In the genomic region with DNA sequence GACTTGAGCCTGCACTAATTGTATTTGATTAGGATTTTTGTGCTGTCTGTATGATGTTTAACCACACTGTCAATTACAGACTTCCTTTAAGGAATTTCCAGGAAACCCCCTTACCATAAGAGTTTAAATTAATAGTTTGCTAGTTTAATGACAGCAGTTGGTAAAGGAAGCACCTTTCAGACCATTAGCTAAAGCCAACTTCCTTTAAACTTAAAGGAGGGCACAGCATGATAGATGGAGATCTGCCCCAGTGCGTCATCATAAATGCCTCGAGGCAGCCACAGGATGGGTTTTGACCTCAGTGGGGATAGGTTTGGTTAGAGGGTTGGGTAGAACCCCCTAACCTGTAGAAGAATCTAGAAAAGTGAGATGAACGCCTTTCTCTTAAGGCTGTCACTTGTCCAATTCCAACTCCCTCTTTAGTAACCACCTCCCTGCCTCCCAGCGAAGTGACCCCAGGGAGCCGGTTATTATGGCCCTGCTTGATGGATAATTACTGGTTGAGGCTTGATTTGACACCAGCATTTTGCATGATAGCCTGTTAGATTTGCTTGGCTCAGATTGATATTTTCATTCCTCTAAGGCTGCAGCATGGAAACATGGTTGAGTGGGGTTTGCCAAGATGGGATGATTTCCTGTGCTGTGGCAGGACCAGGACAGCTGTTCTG, we compare ENCODE assay signal across 1 cellular context.
TF ChIP-seq lines count a peak whose summit lies in the region.

No MANE protein-coding gene starts in this region.

TF ChIP-seq in GM12878, 131 proteins besides CTCF, POLR2A, EP300 and RAD21 (continued from another document and continues in another):
- TF ChIP-seq MAX (IDR thresholded peaks at IDR 0.05; ENCODE audit: low read depth, low read length) (no peak), HDGF (IDR thresholded peaks at IDR 0.05) (no peak), YBX1 (IDR thresholded peaks at IDR 0.05) (no peak), DPF2 (IDR thresholded peaks at IDR 0.05) (peak; percentile 25; the same call in 1 of the 2 replicates), RFX5 (IDR thresholded peaks at IDR 0.05; ENCODE audit: low read depth, low read length) (no peak), IRF4 (IDR thresholded peaks at IDR 0.05; ENCODE audit: low read depth, low read length) (no peak), RUNX3 (IDR thresholded peaks at IDR 0.05; ENCODE audit: low read length) (peak; percentile 46), MEF2B (IDR thresholded peaks at IDR 0.05; ENCODE audit: partially characterized antibody, poor library complexity, severe bottlenecking) (peak; percentile 35), BACH1 (IDR thresholded peaks at IDR 0.05; ENCODE audit: borderline replicate concordance) (no peak), POLR2AphosphoS2 (IDR thresholded peaks at IDR 0.05; ENCODE audit: low read depth, low read length) (no peak), MTA2 (IDR thresholded peaks at IDR 0.05; ENCODE audit: low read depth) (peak; percentile 84), SIX5 (IDR thresholded peaks at IDR 0.05; ENCODE audit: low read depth, low read length, severe bottlenecking) (no peak), POLR2AphosphoS5 (IDR thresholded peaks at IDR 0.05; ENCODE audit: low read length) (no peak), MYB (IDR thresholded peaks at IDR 0.05; ENCODE audit: borderline replicate concordance, low read depth, low read length) (no peak), NFIC (IDR thresholded peaks at IDR 0.05; ENCODE audit: low read depth, low read length) (no peak), PBX3 (IDR thresholded peaks at IDR 0.05; ENCODE audit: insufficient replicate concordance, low read depth, low read length) (peak; percentile 38), BCL11A (IDR thresholded peaks at IDR 0.05; ENCODE audit: low read depth, low read length) (peak; percentile 48; the same call in 1 of the 2 replicates), MTA3 (IDR thresholded peaks at IDR 0.05; ENCODE audit: borderline replicate concordance, low read length) (no peak), BCLAF1 (IDR thresholded peaks at IDR 0.05) (no peak), TBL1XR1 (IDR thresholded peaks at IDR 0.05; ENCODE audit: low read depth, low read length) (0 out of 2 replicates have a peak, but pooled peaks have one; percentile 22), NR2F1 (conservative IDR thresholded peaks at IDR 0.05) (peak; percentile 56; the same call in 1 of the 2 replicates), RCOR1 (conservative IDR thresholded peaks at IDR 0.05; ENCODE audit: low read depth, low read length) (no peak), RB1 (IDR thresholded peaks at IDR 0.05; ENCODE audit: borderline replicate concordance) (no peak), IKZF1 (conservative IDR thresholded peaks at IDR 0.05) (peak; percentile 9), SPI1 (IDR thresholded peaks at IDR 0.05; ENCODE audit: borderline replicate concordance, insufficient read depth, low read depth, low read length) (no peak), ZNF207 (IDR thresholded peaks at IDR 0.05; ENCODE audit: borderline replicate concordance) (no peak), KDM1A (IDR thresholded peaks at IDR 0.05; ENCODE audit: borderline replicate concordance) (no peak), CBFB (IDR thresholded peaks at IDR 0.05; ENCODE audit: low read depth) (no peak), CHD4 (IDR thresholded peaks at IDR 0.05) (no peak), PML (IDR thresholded peaks at IDR 0.05; ENCODE audit: low read length) (no peak), ATF3 (IDR thresholded peaks at IDR 0.05; ENCODE audit: borderline replicate concordance, extremely low read depth, low read depth, low read length) (no peak), IRF5 (IDR thresholded peaks at IDR 0.05; ENCODE audit: borderline replicate concordance) (no peak)
- TF ChIP-seq, protein P1, sequence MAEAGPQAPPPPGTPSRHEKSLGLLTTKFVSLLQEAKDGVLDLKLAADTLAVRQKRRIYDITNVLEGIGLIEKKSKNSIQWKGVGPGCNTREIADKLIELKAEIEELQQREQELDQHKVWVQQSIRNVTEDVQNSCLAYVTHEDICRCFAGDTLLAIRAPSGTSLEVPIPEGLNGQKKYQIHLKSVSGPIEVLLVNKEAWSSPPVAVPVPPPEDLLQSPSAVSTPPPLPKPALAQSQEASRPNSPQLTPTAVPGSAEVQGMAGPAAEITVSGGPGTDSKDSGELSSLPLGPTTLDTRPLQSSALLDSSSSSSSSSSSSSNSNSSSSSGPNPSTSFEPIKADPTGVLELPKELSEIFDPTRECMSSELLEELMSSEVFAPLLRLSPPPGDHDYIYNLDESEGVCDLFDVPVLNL (IDR thresholded peaks at IDR 0.05; ENCODE audit: low read depth, low read length), result no peak
- TF ChIP-seq, protein P2, sequence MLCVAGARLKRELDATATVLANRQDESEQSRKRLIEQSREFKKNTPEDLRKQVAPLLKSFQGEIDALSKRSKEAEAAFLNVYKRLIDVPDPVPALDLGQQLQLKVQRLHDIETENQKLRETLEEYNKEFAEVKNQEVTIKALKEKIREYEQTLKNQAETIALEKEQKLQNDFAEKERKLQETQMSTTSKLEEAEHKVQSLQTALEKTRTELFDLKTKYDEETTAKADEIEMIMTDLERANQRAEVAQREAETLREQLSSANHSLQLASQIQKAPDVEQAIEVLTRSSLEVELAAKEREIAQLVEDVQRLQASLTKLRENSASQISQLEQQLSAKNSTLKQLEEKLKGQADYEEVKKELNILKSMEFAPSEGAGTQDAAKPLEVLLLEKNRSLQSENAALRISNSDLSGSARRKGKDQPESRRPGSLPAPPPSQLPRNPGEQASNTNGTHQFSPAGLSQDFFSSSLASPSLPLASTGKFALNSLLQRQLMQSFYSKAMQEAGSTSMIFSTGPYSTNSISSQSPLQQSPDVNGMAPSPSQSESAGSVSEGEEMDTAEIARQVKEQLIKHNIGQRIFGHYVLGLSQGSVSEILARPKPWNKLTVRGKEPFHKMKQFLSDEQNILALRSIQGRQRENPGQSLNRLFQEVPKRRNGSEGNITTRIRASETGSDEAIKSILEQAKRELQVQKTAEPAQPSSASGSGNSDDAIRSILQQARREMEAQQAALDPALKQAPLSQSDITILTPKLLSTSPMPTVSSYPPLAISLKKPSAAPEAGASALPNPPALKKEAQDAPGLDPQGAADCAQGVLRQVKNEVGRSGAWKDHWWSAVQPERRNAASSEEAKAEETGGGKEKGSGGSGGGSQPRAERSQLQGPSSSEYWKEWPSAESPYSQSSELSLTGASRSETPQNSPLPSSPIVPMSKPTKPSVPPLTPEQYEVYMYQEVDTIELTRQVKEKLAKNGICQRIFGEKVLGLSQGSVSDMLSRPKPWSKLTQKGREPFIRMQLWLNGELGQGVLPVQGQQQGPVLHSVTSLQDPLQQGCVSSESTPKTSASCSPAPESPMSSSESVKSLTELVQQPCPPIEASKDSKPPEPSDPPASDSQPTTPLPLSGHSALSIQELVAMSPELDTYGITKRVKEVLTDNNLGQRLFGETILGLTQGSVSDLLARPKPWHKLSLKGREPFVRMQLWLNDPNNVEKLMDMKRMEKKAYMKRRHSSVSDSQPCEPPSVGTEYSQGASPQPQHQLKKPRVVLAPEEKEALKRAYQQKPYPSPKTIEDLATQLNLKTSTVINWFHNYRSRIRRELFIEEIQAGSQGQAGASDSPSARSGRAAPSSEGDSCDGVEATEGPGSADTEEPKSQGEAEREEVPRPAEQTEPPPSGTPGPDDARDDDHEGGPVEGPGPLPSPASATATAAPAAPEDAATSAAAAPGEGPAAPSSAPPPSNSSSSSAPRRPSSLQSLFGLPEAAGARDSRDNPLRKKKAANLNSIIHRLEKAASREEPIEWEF (IDR thresholded peaks at IDR 0.05; ENCODE audit: insufficient replicate concordance, low read depth, low read length), result no peak
- TF ChIP-seq, protein P3, sequence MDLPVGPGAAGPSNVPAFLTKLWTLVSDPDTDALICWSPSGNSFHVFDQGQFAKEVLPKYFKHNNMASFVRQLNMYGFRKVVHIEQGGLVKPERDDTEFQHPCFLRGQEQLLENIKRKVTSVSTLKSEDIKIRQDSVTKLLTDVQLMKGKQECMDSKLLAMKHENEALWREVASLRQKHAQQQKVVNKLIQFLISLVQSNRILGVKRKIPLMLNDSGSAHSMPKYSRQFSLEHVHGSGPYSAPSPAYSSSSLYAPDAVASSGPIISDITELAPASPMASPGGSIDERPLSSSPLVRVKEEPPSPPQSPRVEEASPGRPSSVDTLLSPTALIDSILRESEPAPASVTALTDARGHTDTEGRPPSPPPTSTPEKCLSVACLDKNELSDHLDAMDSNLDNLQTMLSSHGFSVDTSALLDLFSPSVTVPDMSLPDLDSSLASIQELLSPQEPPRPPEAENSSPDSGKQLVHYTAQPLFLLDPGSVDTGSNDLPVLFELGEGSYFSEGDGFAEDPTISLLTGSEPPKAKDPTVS (IDR thresholded peaks at IDR 0.05; ENCODE audit: low read depth, low read length), result no peak
- TF ChIP-seq, protein P4, sequence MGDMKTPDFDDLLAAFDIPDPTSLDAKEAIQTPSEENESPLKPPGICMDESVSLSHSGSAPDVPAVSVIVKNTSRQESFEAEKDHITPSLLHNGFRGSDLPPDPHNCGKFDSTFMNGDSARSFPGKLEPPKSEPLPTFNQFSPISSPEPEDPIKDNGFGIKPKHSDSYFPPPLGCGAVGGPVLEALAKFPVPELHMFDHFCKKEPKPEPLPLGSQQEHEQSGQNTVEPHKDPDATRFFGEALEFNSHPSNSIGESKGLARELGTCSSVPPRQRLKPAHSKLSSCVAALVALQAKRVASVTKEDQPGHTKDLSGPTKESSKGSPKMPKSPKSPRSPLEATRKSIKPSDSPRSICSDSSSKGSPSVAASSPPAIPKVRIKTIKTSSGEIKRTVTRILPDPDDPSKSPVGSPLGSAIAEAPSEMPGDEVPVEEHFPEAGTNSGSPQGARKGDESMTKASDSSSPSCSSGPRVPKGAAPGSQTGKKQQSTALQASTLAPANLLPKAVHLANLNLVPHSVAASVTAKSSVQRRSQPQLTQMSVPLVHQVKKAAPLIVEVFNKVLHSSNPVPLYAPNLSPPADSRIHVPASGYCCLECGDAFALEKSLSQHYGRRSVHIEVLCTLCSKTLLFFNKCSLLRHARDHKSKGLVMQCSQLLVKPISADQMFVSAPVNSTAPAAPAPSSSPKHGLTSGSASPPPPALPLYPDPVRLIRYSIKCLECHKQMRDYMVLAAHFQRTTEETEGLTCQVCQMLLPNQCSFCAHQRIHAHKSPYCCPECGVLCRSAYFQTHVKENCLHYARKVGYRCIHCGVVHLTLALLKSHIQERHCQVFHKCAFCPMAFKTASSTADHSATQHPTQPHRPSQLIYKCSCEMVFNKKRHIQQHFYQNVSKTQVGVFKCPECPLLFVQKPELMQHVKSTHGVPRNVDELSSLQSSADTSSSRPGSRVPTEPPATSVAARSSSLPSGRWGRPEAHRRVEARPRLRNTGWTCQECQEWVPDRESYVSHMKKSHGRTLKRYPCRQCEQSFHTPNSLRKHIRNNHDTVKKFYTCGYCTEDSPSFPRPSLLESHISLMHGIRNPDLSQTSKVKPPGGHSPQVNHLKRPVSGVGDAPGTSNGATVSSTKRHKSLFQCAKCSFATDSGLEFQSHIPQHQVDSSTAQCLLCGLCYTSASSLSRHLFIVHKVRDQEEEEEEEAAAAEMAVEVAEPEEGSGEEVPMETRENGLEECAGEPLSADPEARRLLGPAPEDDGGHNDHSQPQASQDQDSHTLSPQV (IDR thresholded peaks at IDR 0.05), result no peak
- TF ChIP-seq, protein P5, sequence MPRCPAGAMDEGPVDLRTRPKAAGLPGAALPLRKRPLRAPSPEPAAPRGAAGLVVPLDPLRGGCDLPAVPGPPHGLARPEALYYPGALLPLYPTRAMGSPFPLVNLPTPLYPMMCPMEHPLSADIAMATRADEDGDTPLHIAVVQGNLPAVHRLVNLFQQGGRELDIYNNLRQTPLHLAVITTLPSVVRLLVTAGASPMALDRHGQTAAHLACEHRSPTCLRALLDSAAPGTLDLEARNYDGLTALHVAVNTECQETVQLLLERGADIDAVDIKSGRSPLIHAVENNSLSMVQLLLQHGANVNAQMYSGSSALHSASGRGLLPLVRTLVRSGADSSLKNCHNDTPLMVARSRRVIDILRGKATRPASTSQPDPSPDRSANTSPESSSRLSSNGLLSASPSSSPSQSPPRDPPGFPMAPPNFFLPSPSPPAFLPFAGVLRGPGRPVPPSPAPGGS (IDR thresholded peaks at IDR 0.05; ENCODE audit: borderline replicate concordance, insufficient read depth, low read depth, low read length, poor library complexity, severe bottlenecking), result no peak
